ENCODE assay signal across 1 cellular context in genomic region chr11:101445761-101446160, GRCh38.
TF ChIP-seq lines count a peak whose summit lies in the region.

No MANE protein-coding gene starts in this region.

TF ChIP-seq in HCT116, 20 proteins besides CTCF, POLR2A, EP300 and RAD21:
- TF ChIP-seq ATF3 (IDR thresholded peaks at IDR 0.05) = no peak
- TF ChIP-seq ZBTB33 (IDR thresholded peaks at IDR 0.05; ENCODE audit: extremely low read depth, insufficient replicate concordance, low read length) = no peak
- no peak for TF ChIP-seq JUND (IDR thresholded peaks at IDR 0.05)
- TF ChIP-seq ZFX (IDR thresholded peaks at IDR 0.05) = no peak
- TF ChIP-seq ZNF274 (IDR thresholded peaks at IDR 0.05; ENCODE audit: low read depth, low read length) = no peak
- no peak for TF ChIP-seq ELF1 (IDR thresholded peaks at IDR 0.05; ENCODE audit: borderline replicate concordance, low read depth)
- TF ChIP-seq SIN3A (IDR thresholded peaks at IDR 0.05; ENCODE audit: low read depth) = no peak
- no peak for TF ChIP-seq EGR1 (IDR thresholded peaks at IDR 0.05; ENCODE audit: low read depth)
- no peak for TF ChIP-seq FOSL1 (IDR thresholded peaks at IDR 0.05; ENCODE audit: low read depth)
- no peak for TF ChIP-seq TCF7L2 (IDR thresholded peaks at IDR 0.05; ENCODE audit: borderline replicate concordance, extremely low read depth, insufficient read depth, insufficient read length)
- no peak for TF ChIP-seq MAX (IDR thresholded peaks at IDR 0.05)
